ENCODE assay signal across 8 cellular contexts in the genomic region with DNA sequence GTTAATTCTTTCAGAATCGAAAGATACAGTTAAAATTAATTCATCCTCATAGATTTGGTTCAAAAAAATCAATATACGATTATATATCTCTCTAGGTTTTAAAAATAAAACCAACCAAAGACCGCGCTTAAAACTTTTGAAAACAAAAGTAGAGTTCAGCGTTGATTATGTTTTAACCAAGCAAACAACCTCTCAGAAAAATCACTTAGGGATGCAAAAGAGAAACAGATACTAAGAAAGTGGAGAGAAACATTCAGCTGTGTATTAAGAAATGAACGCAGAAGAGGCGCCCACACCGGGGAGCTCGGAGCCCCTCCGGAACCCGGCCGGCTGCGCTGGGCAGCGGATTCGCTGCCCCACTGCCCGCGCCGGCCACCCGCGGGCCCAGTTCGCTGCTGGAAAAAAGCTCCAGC. TPM values are rescaled to one million over a fixed set of nuclear protein-coding genes. Genes with fewer than 3 reads are reported as not detected.
DNase-seq lines count a peak whose midpoint lies in the region; ATAC-seq lines count a peak whose summit lies in the region.

No MANE protein-coding gene starts in this region.

- H3K27ac Mint-ChIP-seq in activated T-helper 2 cell treated with anti-CD3 and anti-CD28 coated beads, Interferon-gamma antibody, Interleukin-2, Interleukin-4, amounts not matched to agents 10 μg/mL and 5 μg/mL and 100 μg/mL, durations not matched to agents 14 hours and 24 hours and 36 hours = no peak overlapping the region
- no peak overlapping the region for H3K27ac Mint-ChIP-seq in stimulated activated memory B cell treated with anti-CD40 and anti-IgM and Interleukin-4, amounts not matched to agents 10 μg/mL and 1 μg/mL and 100 μg/mL, for 72 hours

- H3K27ac ChIP-seq in ACC112 (ENCODE audit: low read depth, low read length) = peak overlapping the region; percentile 15; the same call in 1 of the 2 replicates
- H3K27ac ChIP-seq in mucosa of rectum (ENCODE audit: low read depth in 2 of 2, low read length in 2 of 2) = peak overlapping the region in 1 of 2 donors; percentile 63

- peaks cover 28% of the 10 kb centered on the region for H3K4me1 Mint-ChIP-seq in activated T-helper 2 cell treated with anti-CD3 and anti-CD28 coated beads, Interferon-gamma antibody, Interleukin-2, Interleukin-4, amounts not matched to agents 10 μg/mL and 5 μg/mL and 100 μg/mL, durations not matched to agents 14 hours and 24 hours and 36 hours (ENCODE audit: low read depth)
- H3K4me1 Mint-ChIP-seq in stimulated activated memory B cell treated with anti-CD40 and anti-IgM and Interleukin-4, amounts not matched to agents 10 μg/mL and 1 μg/mL and 100 μg/mL, for 72 hours = peaks cover 45% of the 10 kb centered on the region

- peaks cover 43% of the 10 kb centered on the region for H3K79me2 ChIP-seq in ACC112 (ENCODE audit: control insufficient read depth, insufficient read depth, low read length, unreplicated experiment)

- no peak for ATAC-seq in stimulated activated memory B cell treated with anti-CD40 and anti-IgM and Interleukin-4, amounts not matched to agents 10 μg/mL and 1 μg/mL and 100 μg/mL, for 72 hours
- no peak for ATAC-seq in GM18517 (IDR thresholded peaks at IDR 0.05; ENCODE audit: unreplicated experiment)
- ATAC-seq in GM19351 (IDR thresholded peaks at IDR 0.05; ENCODE audit: unreplicated experiment) = no peak

- in situ Hi-C loops in HAP-1 (cut with MboI; ENCODE audit: low sequenced_read_pairs) = loop anchor here (10.0 kb wide), 1 partner anchor 162 kb away; no protein-coding TSS in a partner anchor

- H3K9me3 Mint-ChIP-seq in activated T-helper 2 cell treated with anti-CD3 and anti-CD28 coated beads, Interferon-gamma antibody, Interleukin-2, Interleukin-4, amounts not matched to agents 10 μg/mL and 5 μg/mL and 100 μg/mL, durations not matched to agents 14 hours and 24 hours and 36 hours = peaks cover 7% of the 10 kb centered on the region
- peaks cover 8% of the 10 kb centered on the region for H3K9me3 Mint-ChIP-seq in stimulated activated memory B cell treated with anti-CD40 and anti-IgM and Interleukin-4, amounts not matched to agents 10 μg/mL and 1 μg/mL and 100 μg/mL, for 72 hours

- peaks cover 72% of the 10 kb centered on the region for H3K27me3 Mint-ChIP-seq in activated T-helper 2 cell treated with anti-CD3 and anti-CD28 coated beads, Interferon-gamma antibody, Interleukin-2, Interleukin-4, amounts not matched to agents 10 μg/mL and 5 μg/mL and 100 μg/mL, durations not matched to agents 14 hours and 24 hours and 36 hours (ENCODE audit: low read depth)
- peaks cover 91% of the 10 kb centered on the region for H3K27me3 Mint-ChIP-seq in stimulated activated memory B cell treated with anti-CD40 and anti-IgM and Interleukin-4, amounts not matched to agents 10 μg/mL and 1 μg/mL and 100 μg/mL, for 72 hours

- intact Hi-C loops in activated T-helper 2 cell treated with anti-CD3 and anti-CD28 coated beads, Interferon-gamma antibody, Interleukin-2, Interleukin-4, amounts not matched to agents 10 μg/mL and 5 μg/mL and 100 μg/mL, durations not matched to agents 14 hours and 24 hours and 36 hours (cut with micrococcal nuclease) = no loop called here

- DNase-seq in HAP-1 (ENCODE audit: low spot score in 2 of 2) (no peak), middle frontal gyrus (ENCODE audit: extremely low spot score, low spot score) (no peak)
- no peak for DNase-seq in activated T-helper 2 cell treated with anti-CD3 and anti-CD28 coated beads, Interferon-gamma antibody, Interleukin-2, Interleukin-4, amounts not matched to agents 10 μg/mL and 5 μg/mL and 100 μg/mL, durations not matched to agents 14 hours and 24 hours and 36 hours (ENCODE audit: low spot score)

- H2AFZ ChIP-seq in ACC112 (ENCODE audit: low read length, unreplicated experiment) = peak overlapping the region; percentile 91

- H3K27me3 ChIP-seq in ACC112 (ENCODE audit: insufficient read depth, low read length) = peaks cover 7% of the 10 kb centered on the region
- no peaks in the 10 kb centered on the region for H3K27me3 ChIP-seq in HAP-1 (ENCODE audit: low read depth)
- H3K27me3 ChIP-seq in mucosa of rectum (ENCODE audit: control insufficient read depth in 2 of 2, insufficient read depth in 2 of 2, low read length in 2 of 2) = peaks cover 63 to 67% of the 10 kb centered on the region in 2 donors

- H3K4me1 ChIP-seq in ACC112 (ENCODE audit: control insufficient read depth, insufficient read depth, low read length, unreplicated experiment) (no peaks in the 10 kb centered on the region), HAP-1 (peaks cover 7% of the 10 kb centered on the region), mucosa of rectum (ENCODE audit: control insufficient read depth in 2 of 2, insufficient read depth in 2 of 2, low read length in 2 of 2) (peaks cover 18 to 19% of the 10 kb centered on the region in 2 donors)

- H3K9me3 ChIP-seq in HAP-1 (no peaks in the 10 kb centered on the region), mucosa of rectum (ENCODE audit: control insufficient read depth in 2 of 2, low read length in 2 of 2) (no peaks in the 10 kb centered on the region)

- H3K36me3 Mint-ChIP-seq in activated T-helper 2 cell treated with anti-CD3 and anti-CD28 coated beads, Interferon-gamma antibody, Interleukin-2, Interleukin-4, amounts not matched to agents 10 μg/mL and 5 μg/mL and 100 μg/mL, durations not matched to agents 14 hours and 24 hours and 36 hours (ENCODE audit: low read depth) = peaks cover 9% of the 10 kb centered on the region
- peaks cover 8% of the 10 kb centered on the region for H3K36me3 Mint-ChIP-seq in stimulated activated memory B cell treated with anti-CD40 and anti-IgM and Interleukin-4, amounts not matched to agents 10 μg/mL and 1 μg/mL and 100 μg/mL, for 72 hours

- H3K4me3 ChIP-seq in ACC112 (ENCODE audit: low read depth, low read length) (peak overlapping the region; percentile 100), HAP-1 (peak overlapping the region; percentile 87), mucosa of rectum (ENCODE audit: low read length in 2 of 2) (peak overlapping the region; percentile 72 to 74)

- H3K4me3 Mint-ChIP-seq in activated T-helper 2 cell treated with anti-CD3 and anti-CD28 coated beads, Interferon-gamma antibody, Interleukin-2, Interleukin-4, amounts not matched to agents 10 μg/mL and 5 μg/mL and 100 μg/mL, durations not matched to agents 14 hours and 24 hours and 36 hours (ENCODE audit: low read depth) = peak overlapping the region; percentile 55
- H3K4me3 Mint-ChIP-seq in stimulated activated memory B cell treated with anti-CD40 and anti-IgM and Interleukin-4, amounts not matched to agents 10 μg/mL and 1 μg/mL and 100 μg/mL, for 72 hours = no peak overlapping the region

- peak overlapping the region in 1 of 2 donors; percentile 68 for H3K9ac ChIP-seq in mucosa of rectum (ENCODE audit: low read depth in 1 of 2, low read length in 2 of 2)

- 0 out of 2 replicates have a peak, but pooled peaks cover 5% of the 10 kb centered on the region for H3K36me3 ChIP-seq in ACC112 (ENCODE audit: insufficient read depth, low read length)
- peaks cover 31% of the 10 kb centered on the region for H3K36me3 ChIP-seq in HAP-1 (replicated peaks)
- no peaks in the 10 kb centered on the region for H3K36me3 ChIP-seq in mucosa of rectum (ENCODE audit: control insufficient read depth in 2 of 2, insufficient read depth in 2 of 2, low read length in 2 of 2)

RNA-seq across cellular contexts. Expression of gene PITX1, which starts 1.4 kb away (rescaled TPM):
- 0.39 and 0.46 TPM in 2 replicates for total RNA-seq in activated T-helper 2 cell treated with anti-CD3 and anti-CD28 coated beads, Interferon-gamma antibody, Interleukin-2, Interleukin-4, amounts not matched to agents 10 μg/mL and 5 μg/mL and 100 μg/mL, durations not matched to agents 14 hours and 24 hours and 36 hours
